In the genomic region with DNA sequence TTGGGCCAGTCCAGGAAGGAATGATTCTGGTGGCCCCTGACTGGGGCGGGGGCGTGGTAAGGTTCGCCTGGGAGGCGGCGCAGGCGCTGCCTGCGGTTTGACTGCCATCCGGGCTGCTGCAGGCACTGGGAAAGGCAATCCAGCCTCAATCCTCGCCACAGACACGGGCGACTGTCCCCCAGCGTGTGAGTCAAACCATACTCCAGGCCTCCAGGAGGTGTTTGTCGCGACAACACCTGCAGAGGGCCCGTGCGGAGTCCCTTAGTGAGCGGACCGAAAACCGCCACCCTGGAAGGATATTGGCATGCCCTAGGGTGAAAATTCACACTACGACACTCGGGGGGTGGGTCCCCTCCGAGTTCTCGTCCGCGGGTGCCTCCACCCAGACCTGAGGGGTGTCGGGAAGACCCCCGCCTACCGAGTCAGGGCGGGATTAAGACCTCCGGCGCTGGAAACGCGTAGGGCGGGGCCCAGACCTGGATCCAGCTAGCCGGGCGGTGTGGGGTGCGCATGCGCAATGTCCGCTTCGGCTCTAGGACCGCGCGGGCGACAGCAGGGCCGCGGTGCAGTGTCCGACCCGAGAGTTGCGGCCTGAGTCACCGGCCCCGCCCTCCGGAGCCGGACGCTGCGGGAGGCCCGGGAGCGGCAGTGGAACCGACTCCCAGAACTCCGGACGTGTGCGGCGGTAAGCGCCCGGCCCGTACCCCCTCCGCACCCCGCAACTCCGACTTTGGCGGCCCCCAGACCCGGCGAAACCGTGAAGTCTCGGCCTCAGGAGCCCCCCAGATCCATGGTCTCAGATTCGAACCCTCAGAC, we compare ENCODE assay signal across 1 cellular context.
TF ChIP-seq lines count a peak whose summit lies in the region.

Gene CAPNS1, plus strand, starts transcription at position 594 of the 816 bp plus-strand sequence. CDS start 946 bp downstream, outside the sequence.

TF ChIP-seq in K562, 482 proteins besides CTCF, POLR2A, EP300 and RAD21 (continued from another document and continues in another):
- TF ChIP-seq ZNF609 (CRISPR knock-in tag; IDR thresholded peaks at IDR 0.05; ENCODE audit: borderline replicate concordance) (no peak), POLR2G (IDR thresholded peaks at IDR 0.05; ENCODE audit: low read depth, low read length) (peak; percentile 90), SP1 (CRISPR knock-in tag; IDR thresholded peaks at IDR 0.05) (peak; percentile 71), POLR3A (IDR thresholded peaks at IDR 0.05; ENCODE audit: borderline replicate concordance, extremely low read depth, insufficient read depth, insufficient read length) (no peak), DPF2 (IDR thresholded peaks at IDR 0.05) (peak; percentile 29; the same call in 1 of the 2 replicates), BCL6 (CRISPR knock-in tag; IDR thresholded peaks at IDR 0.05) (no peak), CREB1 (IDR thresholded peaks at IDR 0.05) (0 out of 2 replicates have a peak, but pooled peaks have one; percentile 56), CREB1 (CRISPR knock-in tag; IDR thresholded peaks at IDR 0.05) (peak; percentile 82), ZNF507 (tag; conservative IDR thresholded peaks at IDR 0.05) (no peak), POLR2AphosphoS2 (IDR thresholded peaks at IDR 0.05; ENCODE audit: low read length) (peak; percentile 88; the same call in 1 of the 2 replicates), OTX1 (CRISPR knock-in tag; IDR thresholded peaks at IDR 0.05) (no peak), SRSF7 (optimal IDR thresholded peaks at IDR 0.05; ENCODE audit: low read depth, low read length) (no peak), MAZ (CRISPR knock-in tag; conservative IDR thresholded peaks at IDR 0.05 in 1 of 2, IDR thresholded peaks at IDR 0.05 in 1 of 2) (peak; percentile 97 to 98), ZFP30 (CRISPR knock-in tag; IDR thresholded peaks at IDR 0.05; ENCODE audit: borderline replicate concordance) (no peak), KLF13 (tag; IDR thresholded peaks at IDR 0.05; ENCODE audit: borderline replicate concordance, low read depth) (peak; percentile 59; the same call in 1 of the 2 replicates), NFE2 (IDR thresholded peaks at IDR 0.05; ENCODE audit: low read depth) (peak; percentile 71), DMBX1 (CRISPR knock-in tag; IDR thresholded peaks at IDR 0.05; ENCODE audit: borderline replicate concordance) (no peak), ADNP (tag; IDR thresholded peaks at IDR 0.05) (no peak), DDX20 (tag; IDR thresholded peaks at IDR 0.05; ENCODE audit: low read depth) (no peak), COPS2 (conservative IDR thresholded peaks at IDR 0.05) (no peak), GABPA (tag; conservative IDR thresholded peaks at IDR 0.05; ENCODE audit: low read depth) (peak; percentile 52), PCBP2 (IDR thresholded peaks at IDR 0.05; ENCODE audit: low read depth, low read length, poor library complexity, severe bottlenecking) (no peak), RB1 (IDR thresholded peaks at IDR 0.05; ENCODE audit: low read depth) (peak; percentile 93), ZNF24 (IDR thresholded peaks at IDR 0.05) (peak; percentile 88), RBM39 (optimal IDR thresholded peaks at IDR 0.05; ENCODE audit: low read depth, low read length) (no peak), ZZZ3 (IDR thresholded peaks at IDR 0.05) (peak; percentile 88), SMARCA5 (IDR thresholded peaks at IDR 0.05) (no peak), SLC30A9 (CRISPR knock-in tag; IDR thresholded peaks at IDR 0.05) (no peak), NBN (IDR thresholded peaks at IDR 0.05; ENCODE audit: low read depth) (no peak), EGR1 (conservative IDR thresholded peaks at IDR 0.05) (peak; percentile 81), ATF2 (CRISPR knock-in tag; IDR thresholded peaks at IDR 0.05) (no peak), PCBP1 (IDR thresholded peaks at IDR 0.05; ENCODE audit: low read depth, low read length, poor library complexity, severe bottlenecking) (no peak), SRSF9 (IDR thresholded peaks at IDR 0.05; ENCODE audit: borderline replicate concordance, low read depth, low read length) (no peak), ARID1B (IDR thresholded peaks at IDR 0.05) (peak; percentile 50), ELF1 (tag; IDR thresholded peaks at IDR 0.05) (no peak), PTRF (tag; IDR thresholded peaks at IDR 0.05) (no peak), FOXP1 (CRISPR knock-in tag; IDR thresholded peaks at IDR 0.05) (no peak), C11orf30 (IDR thresholded peaks at IDR 0.05; ENCODE audit: low read depth) (peak; percentile 34; the same call in 1 of the 2 replicates), ZNF780A (CRISPR knock-in tag; IDR thresholded peaks at IDR 0.05) (no peak), CREB5 (CRISPR knock-in tag; IDR thresholded peaks at IDR 0.05) (no peak), ZNF79 (CRISPR knock-in tag; IDR thresholded peaks at IDR 0.05; ENCODE audit: low read depth) (no peak), ETV6 (IDR thresholded peaks at IDR 0.05; ENCODE audit: borderline replicate concordance in 1 of 2, low read depth in 2 of 2, low read length in 1 of 2) (no peak), ETV6 (CRISPR knock-in tag; IDR thresholded peaks at IDR 0.05; ENCODE audit: borderline replicate concordance) (no peak)
- TF ChIP-seq, protein P1, sequence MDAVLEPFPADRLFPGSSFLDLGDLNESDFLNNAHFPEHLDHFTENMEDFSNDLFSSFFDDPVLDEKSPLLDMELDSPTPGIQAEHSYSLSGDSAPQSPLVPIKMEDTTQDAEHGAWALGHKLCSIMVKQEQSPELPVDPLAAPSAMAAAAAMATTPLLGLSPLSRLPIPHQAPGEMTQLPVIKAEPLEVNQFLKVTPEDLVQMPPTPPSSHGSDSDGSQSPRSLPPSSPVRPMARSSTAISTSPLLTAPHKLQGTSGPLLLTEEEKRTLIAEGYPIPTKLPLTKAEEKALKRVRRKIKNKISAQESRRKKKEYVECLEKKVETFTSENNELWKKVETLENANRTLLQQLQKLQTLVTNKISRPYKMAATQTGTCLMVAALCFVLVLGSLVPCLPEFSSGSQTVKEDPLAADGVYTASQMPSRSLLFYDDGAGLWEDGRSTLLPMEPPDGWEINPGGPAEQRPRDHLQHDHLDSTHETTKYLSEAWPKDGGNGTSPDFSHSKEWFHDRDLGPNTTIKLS (IDR thresholded peaks at IDR 0.05; ENCODE audit: borderline replicate concordance, low read depth) = peak; percentile 67
- TF ChIP-seq, protein P2, sequence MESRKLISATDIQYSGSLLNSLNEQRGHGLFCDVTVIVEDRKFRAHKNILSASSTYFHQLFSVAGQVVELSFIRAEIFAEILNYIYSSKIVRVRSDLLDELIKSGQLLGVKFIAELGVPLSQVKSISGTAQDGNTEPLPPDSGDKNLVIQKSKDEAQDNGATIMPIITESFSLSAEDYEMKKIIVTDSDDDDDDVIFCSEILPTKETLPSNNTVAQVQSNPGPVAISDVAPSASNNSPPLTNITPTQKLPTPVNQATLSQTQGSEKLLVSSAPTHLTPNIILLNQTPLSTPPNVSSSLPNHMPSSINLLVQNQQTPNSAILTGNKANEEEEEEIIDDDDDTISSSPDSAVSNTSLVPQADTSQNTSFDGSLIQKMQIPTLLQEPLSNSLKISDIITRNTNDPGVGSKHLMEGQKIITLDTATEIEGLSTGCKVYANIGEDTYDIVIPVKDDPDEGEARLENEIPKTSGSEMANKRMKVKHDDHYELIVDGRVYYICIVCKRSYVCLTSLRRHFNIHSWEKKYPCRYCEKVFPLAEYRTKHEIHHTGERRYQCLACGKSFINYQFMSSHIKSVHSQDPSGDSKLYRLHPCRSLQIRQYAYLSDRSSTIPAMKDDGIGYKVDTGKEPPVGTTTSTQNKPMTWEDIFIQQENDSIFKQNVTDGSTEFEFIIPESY (CRISPR knock-in tag; IDR thresholded peaks at IDR 0.05) = peak; percentile 54; the same call in 1 of the 2 replicates
- TF ChIP-seq, protein P3, sequence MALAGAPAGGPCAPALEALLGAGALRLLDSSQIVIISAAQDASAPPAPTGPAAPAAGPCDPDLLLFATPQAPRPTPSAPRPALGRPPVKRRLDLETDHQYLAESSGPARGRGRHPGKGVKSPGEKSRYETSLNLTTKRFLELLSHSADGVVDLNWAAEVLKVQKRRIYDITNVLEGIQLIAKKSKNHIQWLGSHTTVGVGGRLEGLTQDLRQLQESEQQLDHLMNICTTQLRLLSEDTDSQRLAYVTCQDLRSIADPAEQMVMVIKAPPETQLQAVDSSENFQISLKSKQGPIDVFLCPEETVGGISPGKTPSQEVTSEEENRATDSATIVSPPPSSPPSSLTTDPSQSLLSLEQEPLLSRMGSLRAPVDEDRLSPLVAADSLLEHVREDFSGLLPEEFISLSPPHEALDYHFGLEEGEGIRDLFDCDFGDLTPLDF (CRISPR knock-in tag; IDR thresholded peaks at IDR 0.05) = no peak
- TF ChIP-seq, protein P4, sequence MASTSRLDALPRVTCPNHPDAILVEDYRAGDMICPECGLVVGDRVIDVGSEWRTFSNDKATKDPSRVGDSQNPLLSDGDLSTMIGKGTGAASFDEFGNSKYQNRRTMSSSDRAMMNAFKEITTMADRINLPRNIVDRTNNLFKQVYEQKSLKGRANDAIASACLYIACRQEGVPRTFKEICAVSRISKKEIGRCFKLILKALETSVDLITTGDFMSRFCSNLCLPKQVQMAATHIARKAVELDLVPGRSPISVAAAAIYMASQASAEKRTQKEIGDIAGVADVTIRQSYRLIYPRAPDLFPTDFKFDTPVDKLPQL (IDR thresholded peaks at IDR 0.05; ENCODE audit: extremely low read depth, insufficient read length) = no peak
- TF ChIP-seq, protein P5, sequence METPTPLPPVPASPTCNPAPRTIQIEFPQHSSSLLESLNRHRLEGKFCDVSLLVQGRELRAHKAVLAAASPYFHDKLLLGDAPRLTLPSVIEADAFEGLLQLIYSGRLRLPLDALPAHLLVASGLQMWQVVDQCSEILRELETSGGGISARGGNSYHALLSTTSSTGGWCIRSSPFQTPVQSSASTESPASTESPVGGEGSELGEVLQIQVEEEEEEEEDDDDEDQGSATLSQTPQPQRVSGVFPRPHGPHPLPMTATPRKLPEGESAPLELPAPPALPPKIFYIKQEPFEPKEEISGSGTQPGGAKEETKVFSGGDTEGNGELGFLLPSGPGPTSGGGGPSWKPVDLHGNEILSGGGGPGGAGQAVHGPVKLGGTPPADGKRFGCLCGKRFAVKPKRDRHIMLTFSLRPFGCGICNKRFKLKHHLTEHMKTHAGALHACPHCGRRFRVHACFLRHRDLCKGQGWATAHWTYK (CRISPR knock-in tag; IDR thresholded peaks at IDR 0.05) = peak; percentile 80; the same call in 1 of the 2 replicates
- TF ChIP-seq, protein P6, sequence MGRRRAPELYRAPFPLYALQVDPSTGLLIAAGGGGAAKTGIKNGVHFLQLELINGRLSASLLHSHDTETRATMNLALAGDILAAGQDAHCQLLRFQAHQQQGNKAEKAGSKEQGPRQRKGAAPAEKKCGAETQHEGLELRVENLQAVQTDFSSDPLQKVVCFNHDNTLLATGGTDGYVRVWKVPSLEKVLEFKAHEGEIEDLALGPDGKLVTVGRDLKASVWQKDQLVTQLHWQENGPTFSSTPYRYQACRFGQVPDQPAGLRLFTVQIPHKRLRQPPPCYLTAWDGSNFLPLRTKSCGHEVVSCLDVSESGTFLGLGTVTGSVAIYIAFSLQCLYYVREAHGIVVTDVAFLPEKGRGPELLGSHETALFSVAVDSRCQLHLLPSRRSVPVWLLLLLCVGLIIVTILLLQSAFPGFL (CRISPR knock-in tag; IDR thresholded peaks at IDR 0.05) = 0 out of 2 replicates have a peak, but pooled peaks have one; percentile 84
